Comparison of ENCODE assay signal across 6 cellular contexts in the genomic region with DNA sequence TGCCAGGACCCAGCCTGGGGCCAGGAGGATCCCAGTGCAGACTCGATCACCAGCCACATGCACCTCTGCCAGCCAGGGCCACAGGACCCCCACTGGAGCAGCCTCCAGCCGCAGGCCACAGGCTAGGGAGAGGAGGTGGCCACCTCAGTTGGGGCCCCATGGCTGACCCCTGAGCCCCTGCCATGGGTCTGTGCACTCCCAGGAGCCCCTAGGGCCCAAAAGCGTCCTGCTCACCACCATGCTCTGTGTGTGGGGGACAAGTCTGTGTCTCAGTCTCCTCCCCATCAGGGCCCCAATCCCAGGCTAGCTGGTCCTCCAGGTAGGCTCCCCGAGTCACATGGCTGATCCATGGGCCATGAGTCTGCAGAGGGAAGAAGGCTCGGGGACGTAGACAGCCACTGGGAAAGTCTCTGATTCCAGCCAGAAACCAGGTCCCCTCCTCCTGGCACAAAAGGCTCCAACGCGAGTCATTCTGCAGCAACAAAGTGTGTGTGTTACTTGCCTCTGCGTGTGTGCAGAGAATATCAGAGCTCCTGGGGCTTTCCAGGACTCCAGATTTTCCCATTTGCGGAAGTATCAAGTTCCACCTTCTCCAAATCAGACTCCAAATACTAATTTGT. TPM values are rescaled to one million over a fixed set of nuclear protein-coding genes. Genes with fewer than 3 reads are reported as not detected.
DNase-seq lines count a peak whose midpoint lies in the region; ATAC-seq and TF ChIP-seq lines count a peak whose summit lies in the region.

No MANE protein-coding gene starts in this region.

- peak overlapping the region in 1 of 4 donors; percentile 12 for H3K4me3 ChIP-seq in adrenal gland
- H3K4me3 ChIP-seq in muscle layer of colon (ENCODE audit: low read depth in 1 of 2, low read length in 2 of 2) = peak overlapping the region in 1 of 2 donors; percentile 63

- H3K27ac ChIP-seq in adrenal gland (peak overlapping the region; percentile 70 to 94 (median 91)), muscle layer of colon (ENCODE audit: low read depth, low read length) (peak overlapping the region; percentile 76)

- no peaks in the 10 kb centered on the region for H3K9me3 ChIP-seq in adrenal gland (replicated peaks in 1 of 3)
- H3K9me3 ChIP-seq in muscle layer of colon (ENCODE audit: low read length) = no peaks in the 10 kb centered on the region

- TF ChIP-seq CTCF in adrenal gland (IDR thresholded peaks at IDR 0.05) = no peak

- H3K9ac ChIP-seq in muscle layer of colon (ENCODE audit: low read length) = peak overlapping the region; percentile 67

- ATAC-seq in HG02852 (IDR thresholded peaks at IDR 0.05; ENCODE audit: unreplicated experiment) = peak; percentile 10

- intact Hi-C loops in adrenal gland (cut with DNase I) = loop anchor here (10.0 kb wide), 2 partner anchors 57 to 157 kb away; a partner anchor contains a TSS

- no peak for TF ChIP-seq POLR2A in adrenal gland (IDR thresholded peaks at IDR 0.05)

- H3K27me3 ChIP-seq in adrenal gland (no peaks in the 10 kb centered on the region), muscle layer of colon (ENCODE audit: control insufficient read depth in 1 of 2, insufficient read depth in 2 of 2, low read length in 2 of 2) (no peaks in the 10 kb centered on the region)

- H3K4me1 ChIP-seq in adrenal gland (replicated peaks in 1 of 2) (peaks cover 23 to 26% of the 10 kb centered on the region in 2 donors), muscle layer of colon (ENCODE audit: insufficient read depth, low read length) (peaks cover 14% of the 10 kb centered on the region)

- DNase-seq in adrenal gland (peak; percentile 56 to 85 (median 82)), NCI-H748 (lab: John Stamatoyannopoulos, UW; ENCODE audit: unreplicated experiment) (no peak), SKM-1 (lab: John Stamatoyannopoulos, UW; ENCODE audit: unreplicated experiment) (no peak)
- no peak for DNase-seq in activated CD4-positive, alpha-beta T cell treated with anti-CD3 and anti-CD28 coated beads, Interleukin-2, amount 50 U/mL, for 1 hour

- 8 to 25% (median 24%) methylated on average over 4 to 10 of the region's 10 CpGs for WGBS in adrenal gland, 4 donors

- H3K36me3 ChIP-seq in adrenal gland (replicated peaks in 1 of 2) (no peaks in the 10 kb centered on the region), muscle layer of colon (ENCODE audit: insufficient read depth, low read length) (no peaks in the 10 kb centered on the region)

RNA-seq across cellular contexts. Expression of a gene that starts 6.1 kb away (rescaled TPM):
- total RNA-seq in adrenal gland = under 1 TPM in 4 of 8 donors, not detected in 4; 0.41 to 0.69 (median 0.53) TPM
- under 1 TPM in 2 of 3 donors, not detected in 1; 0.16 to 0.20 TPM for polyA plus RNA-seq in adrenal gland

RNA-seq across cellular contexts. Expression of a gene that starts 8.3 kb away (rescaled TPM):
- total RNA-seq in adrenal gland = 10 to 100 TPM in 1 of 8 donors, 1 to 10 TPM in 7; 3.0 to 18.3 (median 7.4) TPM
- 10 to 100 TPM in 1 of 3 donors, 1 to 10 TPM in 2; 1.0 to 17.7 (median 8.2) TPM for polyA plus RNA-seq in adrenal gland

RNA-seq across cellular contexts. Expression of a gene that starts 24.1 kb away (rescaled TPM):
- total RNA-seq in adrenal gland = 10 to 100 TPM; 61.1 to 94.0 (median 86.9) TPM
- 100 to 1,000 TPM in 1 of 3 donors, 10 to 100 TPM in 2; 45.0 to 148 (median 97.4) TPM for polyA plus RNA-seq in adrenal gland

RNA-seq across cellular contexts. Expression of a gene that starts 33.4 kb away (rescaled TPM):
- 100 to 1,000 TPM in 5 of 8 donors, 10 to 100 TPM in 3; 61.3 to 181 (median 105) TPM for total RNA-seq in adrenal gland
- 10 to 100 TPM; 30.6 to 32.1 (median 30.6) TPM for polyA plus RNA-seq in adrenal gland

RNA-seq across cellular contexts. Expression of a gene that starts 38.3 kb away (rescaled TPM):
- total RNA-seq in adrenal gland = 100 to 1,000 TPM in 4 of 8 donors, 10 to 100 TPM in 4; 12.7 to 285 (median 87.1) TPM
- polyA plus RNA-seq in adrenal gland = 100 to 1,000 TPM; 288 to 536 (median 474) TPM

Comparison
In these comparisons a context has a peak if more than half of its experiments do, and no peak if none do; other contexts are left out.
1. DNase-seq: peak in adrenal gland (7 of 7); none in NCI-H748 (single experiment), activated CD4-positive, alpha-beta T cell treated with anti-CD3 and anti-CD28 coated beads, Interleukin-2, amount 50 U/mL, for 1 hour (single experiment) and SKM-1 (single experiment).